Comparison of ENCODE assay signal across 8 cellular contexts in genomic region chr1:154628122-154628405, GRCh38. TPM values are rescaled to one million over a fixed set of nuclear protein-coding genes. Genes with fewer than 3 reads are reported as not detected.
DNase-seq lines count a peak whose midpoint lies in the region; ATAC-seq lines count a peak whose summit lies in the region.

No MANE protein-coding gene starts in this region.

- H3K27ac Mint-ChIP-seq in activated naive CD4-positive, alpha-beta T cell treated with anti-CD3 and anti-CD28 coated beads for 36 hours, result peak overlapping the region; percentile 99
- H3K27ac Mint-ChIP-seq in activated T-helper 17 cell treated with anti-CD3 and anti-CD28 coated beads, Interleukin-2, amount 50 U/mL, for 72 hours, result peak overlapping the region; percentile 92
- peak overlapping the region; percentile 99 to 100 for H3K27ac Mint-ChIP-seq in stimulated activated naive CD8-positive, alpha-beta T cell treated with anti-CD3 and anti-CD28 coated beads, Interleukin-15, amount 100 ng/mL, for 72 hours

- peaks cover 5% of the 10 kb centered on the region for H3K36me3 Mint-ChIP-seq in activated naive CD4-positive, alpha-beta T cell treated with anti-CD3 and anti-CD28 coated beads for 36 hours (ENCODE audit: low read depth)
- H3K36me3 Mint-ChIP-seq in activated T-helper 17 cell treated with anti-CD3 and anti-CD28 coated beads, Interleukin-2, amount 50 U/mL, for 72 hours (ENCODE audit: low read depth), result peaks cover 51% of the 10 kb centered on the region

- peak overlapping the region; percentile 87 for H3K4me3 ChIP-seq in iPS-11a (ENCODE audit: low read depth, low read length)

- intact Hi-C loops in activated naive CD4-positive, alpha-beta T cell treated with anti-CD3 and anti-CD28 coated beads for 36 hours (cut with micrococcal nuclease), result no loop called here

- peaks cover 11% of the 10 kb centered on the region for H3K9me3 Mint-ChIP-seq in activated naive CD4-positive, alpha-beta T cell treated with anti-CD3 and anti-CD28 coated beads for 36 hours
- peaks cover 10% of the 10 kb centered on the region for H3K9me3 Mint-ChIP-seq in activated T-helper 17 cell treated with anti-CD3 and anti-CD28 coated beads, Interleukin-2, amount 50 U/mL, for 72 hours
- H3K9me3 Mint-ChIP-seq in stimulated activated naive CD8-positive, alpha-beta T cell treated with anti-CD3 and anti-CD28 coated beads, Interleukin-15, amount 100 ng/mL, for 72 hours, result peaks cover 14 to 15% of the 10 kb centered on the region in 2 donors

- peak overlapping the region; percentile 98 for H3K4me3 Mint-ChIP-seq in activated naive CD4-positive, alpha-beta T cell treated with anti-CD3 and anti-CD28 coated beads for 36 hours
- peak overlapping the region; percentile 90 for H3K4me3 Mint-ChIP-seq in activated T-helper 17 cell treated with anti-CD3 and anti-CD28 coated beads, Interleukin-2, amount 50 U/mL, for 72 hours
- peak overlapping the region; percentile 96 to 100 for H3K4me3 Mint-ChIP-seq in stimulated activated naive CD8-positive, alpha-beta T cell treated with anti-CD3 and anti-CD28 coated beads, Interleukin-15, amount 100 ng/mL, for 72 hours

- no peaks in the 10 kb centered on the region for H3K27me3 Mint-ChIP-seq in activated naive CD4-positive, alpha-beta T cell treated with anti-CD3 and anti-CD28 coated beads for 36 hours (ENCODE audit: low read depth)
- H3K27me3 Mint-ChIP-seq in activated T-helper 17 cell treated with anti-CD3 and anti-CD28 coated beads, Interleukin-2, amount 50 U/mL, for 72 hours, result peaks cover 4% of the 10 kb centered on the region
- no peaks in the 10 kb centered on the region for H3K27me3 Mint-ChIP-seq in stimulated activated naive CD8-positive, alpha-beta T cell treated with anti-CD3 and anti-CD28 coated beads, Interleukin-15, amount 100 ng/mL, for 72 hours

- CTCF ChIA-PET in activated naive CD4-positive, alpha-beta T cell treated with anti-CD3 and anti-CD28 coated beads for 36 hours (lab: Charles Lee), result no interaction called here

- DNase-seq in activated naive CD4-positive, alpha-beta T cell treated with anti-CD3 and anti-CD28 coated beads for 36 hours, result no peak
- no peak for DNase-seq in activated naive CD4-positive, alpha-beta T cell treated with Interleukin-2 at 50 U/mL for 16 hours
- DNase-seq in stimulated activated naive CD8-positive, alpha-beta T cell treated with anti-CD3 and anti-CD28 coated beads, Interleukin-15, amount 100 ng/mL, for 72 hours, result no peak
- DNase-seq in 8988T (no peak), superior temporal gyrus (ENCODE audit: extremely low spot score) (no peak), DMS 273 treated with DMSO at 0.1 percent for 48 hours (lab: John Stamatoyannopoulos, UW) (no peak)

- ATAC-seq in activated T-helper 17 cell treated with anti-CD3 and anti-CD28 coated beads, Interleukin-2, amount 50 U/mL, for 72 hours (replicated peaks), result peak; percentile 44
- ATAC-seq in stimulated activated naive CD8-positive, alpha-beta T cell treated with anti-CD3 and anti-CD28 coated beads, Interleukin-15, amount 100 ng/mL, for 72 hours, result peak; percentile 36

- H3K4me1 Mint-ChIP-seq in activated naive CD4-positive, alpha-beta T cell treated with anti-CD3 and anti-CD28 coated beads for 36 hours (ENCODE audit: low read depth), result peaks cover 36% of the 10 kb centered on the region
- peaks cover 21% of the 10 kb centered on the region for H3K4me1 Mint-ChIP-seq in activated T-helper 17 cell treated with anti-CD3 and anti-CD28 coated beads, Interleukin-2, amount 50 U/mL, for 72 hours
- H3K4me1 Mint-ChIP-seq in stimulated activated naive CD8-positive, alpha-beta T cell treated with anti-CD3 and anti-CD28 coated beads, Interleukin-15, amount 100 ng/mL, for 72 hours, result peaks cover 45% of the 10 kb centered on the region

RNA-seq across cellular contexts. Expression of gene ADAR, which starts 20.1 kb away (rescaled TPM):
- 100 to 1,000 TPM; 301 to 313 TPM for total RNA-seq in activated naive CD4-positive, alpha-beta T cell treated with anti-CD3 and anti-CD28 coated beads for 36 hours
- 100 to 1,000 TPM; 185 to 213 TPM for total RNA-seq in activated T-helper 17 cell treated with anti-CD3 and anti-CD28 coated beads, Interleukin-2, amount 50 U/mL, for 72 hours
